ENCODE assay signal across 10 cellular contexts in genomic region chr17:28944862-28945741, GRCh38. TPM values are rescaled to one million over a fixed set of nuclear protein-coding genes. Genes with fewer than 3 reads are reported as not detected.
DNase-seq lines count a peak whose midpoint lies in the region; ATAC-seq and TF ChIP-seq lines count a peak whose summit lies in the region.
"Had no signal": no experiment of that assay in that cellular context is flagged by ENCODE, and none has a peak within 500 bp of the region (broad histone marks: within the 10 kb centered on the region; RNA-seq: fewer than 3 reads in every experiment).

No MANE protein-coding gene starts in this region.

- H3K4me3 ChIP-seq in BLaER1 (no peak overlapping the region), GM23248 (peak overlapping the region; percentile 52), astrocyte of the spinal cord (ENCODE audit: low read depth, low read length) (no peak overlapping the region)
- H3K4me3 ChIP-seq: mucosa of descending colon had no signal

- H3K9me3 Mint-ChIP-seq in natural killer cell (no peaks in the 10 kb centered on the region), glutamatergic neuron (ENCODE audit: unreplicated experiment) (peaks cover 8% of the 10 kb centered on the region)

- H3K27ac ChIP-seq in BLaER1 (no peak overlapping the region), GM23248 (peak overlapping the region; percentile 87)

- H3K36me3 ChIP-seq in BLaER1 (peaks cover 54% of the 10 kb centered on the region), GM23248 (ENCODE audit: low read depth) (peaks cover 9% of the 10 kb centered on the region)

- peak overlapping the region; percentile 28 for H3K4me3 Mint-ChIP-seq in natural killer cell
- H3K4me3 Mint-ChIP-seq in glutamatergic neuron (ENCODE audit: unreplicated experiment): no peak overlapping the region

- no peak overlapping the region for H3K27ac Mint-ChIP-seq in natural killer cell
- no peak overlapping the region for H3K27ac Mint-ChIP-seq in glutamatergic neuron (ENCODE audit: unreplicated experiment)

- H4K20me1 ChIP-seq in BLaER1: peaks cover 92% of the 10 kb centered on the region
- H4K20me1 ChIP-seq in GM23248 (ENCODE audit: insufficient read depth): peaks cover 5% of the 10 kb centered on the region; the same call in 1 of the 2 replicates

- DNase-seq in GM23248 (peak; percentile 78), astrocyte of the spinal cord (ENCODE audit: low read depth, low spot score) (peak; percentile 63), natural killer cell (no peak), putamen (ENCODE audit: low spot score) (no peak), NOMO-1 treated with DMSO at 0.1 percent for 48 hours (lab: John Stamatoyannopoulos, UW; ENCODE audit: unreplicated experiment) (no peak), glutamatergic neuron (no peak)
- DNase-seq: mucosa of descending colon, NCI-H774 had no signal

- peaks cover 61% of the 10 kb centered on the region for H3F3A ChIP-seq in GM23248 (ENCODE audit: insufficient read depth)

- 0 out of 2 replicates have a peak overlapping the region, but pooled peaks have one; percentile 7 for H3K4me2 ChIP-seq in BLaER1
- peak overlapping the region; percentile 78 for H3K4me2 ChIP-seq in GM23248 (ENCODE audit: unreplicated experiment)

- no peak overlapping the region for H2AFZ ChIP-seq in GM23248

- H3K36me3 Mint-ChIP-seq in natural killer cell (no peaks in the 10 kb centered on the region), glutamatergic neuron (ENCODE audit: unreplicated experiment) (no peaks in the 10 kb centered on the region)

- no peak overlapping the region for H3K9ac ChIP-seq in BLaER1
- H3K9ac ChIP-seq in GM23248: peak overlapping the region; percentile 46

- TF ChIP-seq CTCF in astrocyte of the spinal cord (IDR thresholded peaks at IDR 0.05; ENCODE audit: low read depth, low read length) (no peak), natural killer cell (IDR thresholded peaks at IDR 0.05) (no peak), glutamatergic neuron (IDR thresholded peaks at IDR 0.05; ENCODE audit: partially characterized antibody, unreplicated experiment) (no peak)

- WGBS in GM23248 (ENCODE audit: low coverage in 1 of 2, low lambda C conversion rate in 2 of 2, missing lambda C conversion rate in 2 of 2), 2 experiments: 19 to 22% methylated on average over 8 of the region's 8 CpGs

- H3K4me1 ChIP-seq in BLaER1 (peaks cover 77% of the 10 kb centered on the region), GM23248 (ENCODE audit: insufficient read depth) (peaks cover 46% of the 10 kb centered on the region)

- H3K4me1 Mint-ChIP-seq in natural killer cell: peaks cover 60 to 63% of the 10 kb centered on the region in 2 donors
- peaks cover 34% of the 10 kb centered on the region for H3K4me1 Mint-ChIP-seq in glutamatergic neuron (ENCODE audit: low read depth, unreplicated experiment)

- intact Hi-C loops in natural killer cell (cut with micrococcal nuclease): no loop called here

- ATAC-seq in natural killer cell: no peak
- ATAC-seq in HG02798 (IDR thresholded peaks at IDR 0.05; ENCODE audit: poor library complexity, unreplicated experiment): no peak
- ATAC-seq: mucosa of descending colon had no signal

- in situ Hi-C loops in GM23248 (cut with MboI): no loop called here
- in situ Hi-C loops in astrocyte of the spinal cord (cut with HindIII; ENCODE audit: low sequenced_read_pairs): no loop called here

- H3K79me2 ChIP-seq in GM23248 (ENCODE audit: insufficient read depth): peaks cover 96% of the 10 kb centered on the region

- no peaks in the 10 kb centered on the region for H3K9me3 ChIP-seq in BLaER1
- no peaks in the 10 kb centered on the region for H3K9me3 ChIP-seq in GM23248 (ENCODE audit: low read depth)
- H3K9me3 ChIP-seq: mucosa of descending colon had no signal

- H3K27me3 Mint-ChIP-seq in natural killer cell (ENCODE audit: low read depth in 2 of 2) (no peaks in the 10 kb centered on the region), glutamatergic neuron (ENCODE audit: unreplicated experiment) (peaks cover 7% of the 10 kb centered on the region)

- no peaks in the 10 kb centered on the region for H3K9me2 ChIP-seq in GM23248 (ENCODE audit: insufficient read depth)

- H3K27me3 ChIP-seq in BLaER1 (no peaks in the 10 kb centered on the region), GM23248 (replicated peaks; ENCODE audit: insufficient read depth) (no peaks in the 10 kb centered on the region)

RNA-seq across cellular contexts. Expression of gene PHF12, which starts 6.2 kb away (rescaled TPM):
- 27.7 and 46.9 TPM in 2 replicates for total RNA-seq in GM23248 (2014; rRNA removed; shearing (Covaris generic))
- polyA plus RNA-seq in GM23248 (2016; fragmentation: Nextera tagmentation; extraction: Ambion mirVana): 5.9 and 6.1 TPM in 2 replicates
- total RNA-seq in natural killer cell: 100 to 1,000 TPM; 163 to 177 (median 171) TPM
- 59.8 TPM for total RNA-seq in glutamatergic neuron (ENCODE audit: unreplicated experiment)

RNA-seq across cellular contexts. Expression of gene DHRS13, which starts 42.2 kb away (rescaled TPM):
- 4.7 and 5.2 TPM in 2 replicates for total RNA-seq in GM23248 (2014; rRNA removed; shearing (Covaris generic))
- 2.6 and 3.2 TPM in 2 replicates for polyA plus RNA-seq in GM23248 (2016; fragmentation: Nextera tagmentation; extraction: Ambion mirVana)
- total RNA-seq in natural killer cell: 10 to 100 TPM; 22.5 to 27.3 (median 23.2) TPM
- 17.0 TPM for total RNA-seq in glutamatergic neuron (ENCODE audit: unreplicated experiment)

RNA-seq across cellular contexts. Expression of gene FLOT2, which starts 47.6 kb away (rescaled TPM):
- 28.6 and 33.2 TPM in 2 replicates for total RNA-seq in GM23248 (2014; rRNA removed; shearing (Covaris generic))
- polyA plus RNA-seq in GM23248 (2016; fragmentation: Nextera tagmentation; extraction: Ambion mirVana): 55.0 TPM in 2 replicates
- 100 to 1,000 TPM; 132 to 152 (median 152) TPM for total RNA-seq in natural killer cell
- total RNA-seq in glutamatergic neuron (ENCODE audit: unreplicated experiment): 143 TPM

Comparison
In these comparisons a context has a peak if more than half of its experiments do, and no peak if none do; other contexts are left out.
1. DNase-seq: peak in GM23248 (single experiment) and astrocyte of the spinal cord (single experiment); none in natural killer cell (single experiment), putamen (single experiment), NOMO-1 treated with DMSO at 0.1 percent for 48 hours (single experiment) and glutamatergic neuron (single experiment).